Comparison of ENCODE assay signal across 15 cellular contexts in genomic region chr5:72692273-72692672, GRCh38.
A peak's percentile ranks its signal among the peaks of the same experiment; 100 is the strongest.
DNase-seq lines count a peak whose midpoint lies in the region; TF ChIP-seq lines count a peak whose summit lies in the region.
"Had no signal": no experiment of that assay in that cellular context is flagged by ENCODE, and none has a peak within 500 bp of the region (broad histone marks: within the 10 kb centered on the region; RNA-seq: fewer than 3 reads in every experiment).

No MANE protein-coding gene starts in this region.

- no peaks in the 10 kb centered on the region for H3K9me3 Mint-ChIP-seq in Calu3 (ENCODE audit: low read depth, unreplicated experiment)
- no peaks in the 10 kb centered on the region for H3K9me3 Mint-ChIP-seq in activated T-cell treated with anti-CD3 and anti-CD28 coated beads, Interleukin-2, amount 50 U/mL, for 24 hours

- H3K18ac ChIP-seq in mesendoderm (ENCODE audit: low read length), result no peak overlapping the region

- H3K56ac ChIP-seq in mesendoderm (ENCODE audit: low read length), result no peak overlapping the region

- intact Hi-C loops in Calu3 (cut with micrococcal nuclease; ENCODE audit: unreplicated experiment), result no loop called here

- no peak overlapping the region for H3K27ac ChIP-seq in mesendoderm (ENCODE audit: low read depth, low read length)
- H3K27ac ChIP-seq: body of pancreas had no signal

- no peak overlapping the region for H3K4me2 ChIP-seq in mesendoderm (ENCODE audit: low read length)

- no peak overlapping the region for H2AK5ac ChIP-seq in mesendoderm (ENCODE audit: low read length)

- H2BK5ac ChIP-seq in mesendoderm (ENCODE audit: low read length), result no peak overlapping the region

- no peak overlapping the region for H3K23ac ChIP-seq in mesendoderm (ENCODE audit: low read length)

- peaks cover 42% of the 10 kb centered on the region for H3K27me3 Mint-ChIP-seq in Calu3 (ENCODE audit: unreplicated experiment)
- peaks cover 38% of the 10 kb centered on the region for H3K27me3 Mint-ChIP-seq in activated T-cell treated with anti-CD3 and anti-CD28 coated beads, Interleukin-2, amount 50 U/mL, for 24 hours

- no peak overlapping the region for H3K27ac Mint-ChIP-seq in Calu3 (ENCODE audit: unreplicated experiment)
- H3K27ac Mint-ChIP-seq in activated T-cell treated with anti-CD3 and anti-CD28 coated beads, Interleukin-2, amount 50 U/mL, for 24 hours, result no peak overlapping the region

- no peak overlapping the region for H3K4ac ChIP-seq in mesendoderm (ENCODE audit: low read depth, low read length)

- no peak overlapping the region for H2BK15ac ChIP-seq in mesendoderm (replicated peaks; ENCODE audit: low read depth)

- no peaks in the 10 kb centered on the region for H3K27me3 ChIP-seq in BE2C
- H3K27me3 ChIP-seq in mesendoderm (ENCODE audit: insufficient read depth, low read length, poor library complexity), result no peaks in the 10 kb centered on the region
- H3K27me3 ChIP-seq: body of pancreas had no signal

- H3K79me1 ChIP-seq in mesendoderm (ENCODE audit: low read length), result no peaks in the 10 kb centered on the region

- no peaks in the 10 kb centered on the region for H3K4me1 Mint-ChIP-seq in Calu3 (ENCODE audit: low read depth, unreplicated experiment)
- no peaks in the 10 kb centered on the region for H3K4me1 Mint-ChIP-seq in activated T-cell treated with anti-CD3 and anti-CD28 coated beads, Interleukin-2, amount 50 U/mL, for 24 hours (ENCODE audit: low read depth)

- no peaks in the 10 kb centered on the region for H3K79me2 ChIP-seq in mesendoderm (ENCODE audit: control insufficient read depth, insufficient read depth, low read length)

- CTCF ChIA-PET in Calu3 (lab: Charles Lee), result no interaction called here

- DNase-seq in BE2C (peak; percentile 19), HT1080 (ENCODE audit: low read depth) (peak; percentile 7), amniotic epithelial cell (ENCODE audit: low read depth) (peak; percentile 77), mesendoderm (peak; percentile 6), COLO668 (lab: John Stamatoyannopoulos, UW; ENCODE audit: unreplicated experiment) (no peak), Calu3 (no peak), NCI-H128 (lab: John Stamatoyannopoulos, UW; ENCODE audit: unreplicated experiment) (no peak)
- no peak for DNase-seq in activated T-cell treated with anti-CD3 and anti-CD28 coated beads, Interleukin-2, amount 50 U/mL, for 24 hours
- DNase-seq: AML-193; body of pancreas; dermis blood vessel endothelial cell; DMS53; posterior cingulate gyrus; stimulated activated CD4-positive, alpha-beta T cell treated with anti-CD3 and anti-CD28 coated beads, Interleukin-15, amount 100 ng/mL, for 24 hours; T-helper 2 cell had no signal

- TF ChIP-seq CTCF in BE2C (IDR thresholded peaks at IDR 0.05; ENCODE audit: low read depth, low read length) (no peak), Calu3 (IDR thresholded peaks at IDR 0.05; ENCODE audit: unreplicated experiment) (no peak)

- no CpG with 5 or more reads among the region's 4 CpGs for WGBS in mesendoderm (ENCODE audit: extremely low coverage, insufficient coverage, low lambda C conversion rate)

- H3K4me3 ChIP-seq in BE2C (ENCODE audit: low read depth, low read length) (peak overlapping the region; percentile 41), mesendoderm (ENCODE audit: low read length) (no peak overlapping the region)
- H3K4me3 ChIP-seq: body of pancreas had no signal

- no peak overlapping the region for H4K8ac ChIP-seq in mesendoderm (ENCODE audit: low read depth, low read length)

- H3K36me3 ChIP-seq in BE2C (no peaks in the 10 kb centered on the region), mesendoderm (ENCODE audit: control insufficient read depth, insufficient read depth, low read length) (no peaks in the 10 kb centered on the region)

- peaks cover 47% of the 10 kb centered on the region for H3K4me1 ChIP-seq in BE2C
- no peaks in the 10 kb centered on the region for H3K4me1 ChIP-seq in mesendoderm (ENCODE audit: control insufficient read depth, low read depth, low read length)
- H3K4me1 ChIP-seq: body of pancreas had no signal

- no peaks in the 10 kb centered on the region for H3K9me3 ChIP-seq in BE2C
- H3K9me3 ChIP-seq: body of pancreas had no signal

- no peak overlapping the region for H3K4me3 Mint-ChIP-seq in Calu3 (ENCODE audit: low read depth, unreplicated experiment)
- H3K4me3 Mint-ChIP-seq in activated T-cell treated with anti-CD3 and anti-CD28 coated beads, Interleukin-2, amount 50 U/mL, for 24 hours, result no peak overlapping the region

- H2BK120ac ChIP-seq in mesendoderm (ENCODE audit: low read depth, low read length), result no peak overlapping the region

- no peak overlapping the region for H3K9ac ChIP-seq in mesendoderm (ENCODE audit: low read length)

- H3K36me3 Mint-ChIP-seq in Calu3 (ENCODE audit: insufficient read depth, unreplicated experiment), result no peaks in the 10 kb centered on the region
- no peaks in the 10 kb centered on the region for H3K36me3 Mint-ChIP-seq in activated T-cell treated with anti-CD3 and anti-CD28 coated beads, Interleukin-2, amount 50 U/mL, for 24 hours (ENCODE audit: low read depth)

- H4K5ac ChIP-seq in mesendoderm (ENCODE audit: low read length), result no peak overlapping the region

- BruUV-seq in Calu3 (replicated peaks; lab: Mats Ljungman, UMichigan), result no TSS peak

Comparison
In these comparisons a context has a peak if more than half of its experiments do, and no peak if none do; other contexts are left out.
1. DNase-seq: peak in BE2C (single experiment), HT1080 (single experiment), amniotic epithelial cell (single experiment) and mesendoderm (single experiment); none in COLO668 (single experiment), Calu3 (single experiment), activated T-cell treated with anti-CD3 and anti-CD28 coated beads, Interleukin-2, amount 50 U/mL, for 24 hours (single experiment) and NCI-H128 (single experiment).